Comparison of ENCODE assay signal across 23 cellular contexts in genomic region chr15:50953302-50953701, GRCh38. TPM values are rescaled to one million over a fixed set of nuclear protein-coding genes. Genes with fewer than 3 reads are reported as not detected.
DNase-seq lines count a peak whose midpoint lies in the region; ATAC-seq and TF ChIP-seq lines count a peak whose summit lies in the region.
"Had no signal": no experiment of that assay in that cellular context is flagged by ENCODE, and none has a peak within 500 bp of the region (broad histone marks: within the 10 kb centered on the region; RNA-seq: fewer than 3 reads in every experiment).

No MANE protein-coding gene starts in this region.

- H3K4me2 ChIP-seq in GM23248 (ENCODE audit: unreplicated experiment): no peak overlapping the region

- H2AFZ ChIP-seq in GM23248: no peak overlapping the region; the same call in 1 of the 2 replicates

- no peaks in the 10 kb centered on the region for H3K27me3 ChIP-seq in GM23248 (replicated peaks; ENCODE audit: insufficient read depth)
- no peaks in the 10 kb centered on the region for H3K27me3 ChIP-seq in esophagus squamous epithelium
- H3K27me3 ChIP-seq: body of pancreas, neutrophil, SJCRH30 had no signal

- in situ Hi-C loops in GM23248 (cut with MboI): no loop called here
- in situ Hi-C loops in SK-MEL-5 (cut with HindIII; ENCODE audit: low pct_unique_long_range_greater_than_20kb, low sequenced_read_pairs): no loop called here

- no peak for TF ChIP-seq POLR2A in esophagus squamous epithelium (IDR thresholded peaks at IDR 0.05)

- peaks cover 15% of the 10 kb centered on the region for H3K79me2 ChIP-seq in GM23248 (ENCODE audit: insufficient read depth)

- ATAC-seq in left colon (peak; percentile 49), GM19351 (IDR thresholded peaks at IDR 0.05; ENCODE audit: unreplicated experiment) (no peak)
- ATAC-seq: body of pancreas; CD8-positive, alpha-beta T cell; left ventricle myocardium superior; stimulated activated naive CD8-positive, alpha-beta T cell treated with anti-CD3 and anti-CD28 coated beads, Interleukin-15, amount 100 ng/mL, for 72 hours had no signal

- 0 out of 2 replicates have a peak overlapping the region, but pooled peaks have one; percentile 17 for H3K9ac ChIP-seq in GM23248

- H3F3A ChIP-seq in GM23248 (ENCODE audit: insufficient read depth): peaks cover 6% of the 10 kb centered on the region; the same call in 1 of the 2 replicates

- H3K27ac ChIP-seq in GM23248: peak overlapping the region; percentile 64
- no peak overlapping the region for H3K27ac ChIP-seq in esophagus squamous epithelium
- H3K27ac ChIP-seq: body of pancreas, neutrophil, SJCRH30 had no signal

- peak; percentile 66 for DNase-seq in GM23248
- peak; percentile 56 for DNase-seq in SK-MEL-5 (ENCODE audit: low read depth, low spot score)
- DNase-seq in epithelial cell of proximal tubule (ENCODE audit: low read depth): peak; percentile 4
- DNase-seq in left colon: no peak
- DNase-seq in NCI-H2196 (lab: John Stamatoyannopoulos, UW; ENCODE audit: unreplicated experiment): no peak
- no peak for DNase-seq in NCI-H1694 treated with DMSO at 0.1 percent for 48 hours (lab: John Stamatoyannopoulos, UW)
- DNase-seq in esophagus squamous epithelium (lab: John Stamatoyannopoulos, UW): no peak
- DNase-seq: activated CD4-positive, alpha-beta T cell treated with anti-CD3 and anti-CD28 coated beads for 48 hours; activated naive CD8-positive, alpha-beta T cell treated with anti-CD3 and anti-CD28 coated beads for 36 hours; body of pancreas; CD8-positive, alpha-beta T cell; glutamatergic neuron; left ventricle myocardium superior; NCI-H187; NCI-H748 treated with DMSO at 0.1 percent for 48 hours; OCI-M1; SJCRH30; stimulated activated CD4-positive, alpha-beta T cell treated with anti-CD3 and anti-CD28 coated beads, Interleukin-4, amount 100 ng/mL, for 4 hours; stimulated activated naive CD8-positive, alpha-beta T cell treated with anti-CD3 and anti-CD28 coated beads, Interleukin-15, amount 100 ng/mL, for 72 hours; trophoblast cell had no signal

- 95 to 97% methylated on average over 2 of the region's 2 CpGs for WGBS in GM23248 (ENCODE audit: low coverage in 1 of 2, low lambda C conversion rate in 2 of 2, missing lambda C conversion rate in 2 of 2), 2 experiments
- WGBS in esophagus squamous epithelium, 2 donors: 92 to 97% methylated on average over 2 of the region's 2 CpGs

- H3K36me3 ChIP-seq in GM23248 (ENCODE audit: low read depth): peaks cover 25% of the 10 kb centered on the region
- peaks cover 6 to 88% (median 21%) of the 10 kb centered on the region in 3 donors for H3K36me3 ChIP-seq in esophagus squamous epithelium

- H3K9me2 ChIP-seq in GM23248 (ENCODE audit: insufficient read depth): no peaks in the 10 kb centered on the region

- H3K4me3 ChIP-seq in GM23248 (no peak overlapping the region), epithelial cell of proximal tubule (ENCODE audit: low read depth, low read length) (no peak overlapping the region), esophagus squamous epithelium (no peak overlapping the region)
- H3K4me3 ChIP-seq: body of pancreas, HAP-1, SJCRH30 had no signal

- H3K4me1 ChIP-seq in GM23248 (ENCODE audit: insufficient read depth): peaks cover 4% of the 10 kb centered on the region; the same call in 1 of the 2 replicates
- no peaks in the 10 kb centered on the region for H3K4me1 ChIP-seq in esophagus squamous epithelium
- H3K4me1 ChIP-seq: body of pancreas, SJCRH30 had no signal

- no peaks in the 10 kb centered on the region for H3K9me3 ChIP-seq in GM23248 (ENCODE audit: low read depth)
- H3K9me3 ChIP-seq in esophagus squamous epithelium: no peaks in the 10 kb centered on the region
- H3K9me3 ChIP-seq: body of pancreas, HAP-1, neutrophil, SJCRH30 had no signal

- no peak for TF ChIP-seq CTCF in epithelial cell of proximal tubule (conservative IDR thresholded peaks at IDR 0.05; ENCODE audit: low read depth, low read length)
- TF ChIP-seq CTCF in esophagus squamous epithelium (IDR thresholded peaks at IDR 0.05): no peak

- H4K20me1 ChIP-seq in GM23248 (ENCODE audit: insufficient read depth): no peaks in the 10 kb centered on the region

- intact Hi-C loops in left colon (cut with DNase I, micrococcal nuclease) (no loop called here), esophagus squamous epithelium (cut with DNase I) (no loop called here)

RNA-seq across cellular contexts. Expression of gene AP4E1, which starts 44.8 kb away (rescaled TPM):
- total RNA-seq in GM23248 (2014; rRNA removed; shearing (Covaris generic)): 14.4 and 15.0 TPM in 2 replicates
- polyA plus RNA-seq in GM23248 (2016; fragmentation: Nextera tagmentation; extraction: Ambion mirVana): 6.2 and 6.6 TPM in 2 replicates
- 7.3 and 7.8 TPM in 2 replicates for total RNA-seq in SK-MEL-5 (2014; rRNA removed; shearing (Covaris generic))
- 5.0 and 8.0 TPM in 2 replicates for polyA plus RNA-seq in SK-MEL-5 (2015; cell fraction: cytosol; rRNA removed)
- polyA plus RNA-seq in SK-MEL-5 (2015; cell fraction: nucleus; rRNA removed): 5.0 and 6.8 TPM in 2 replicates
- total RNA-seq in epithelial cell of proximal tubule (4.6 and 7.4 TPM in 2 replicates), left colon (10 to 100 TPM in 1 of 2 donors, 1 to 10 TPM in 1; 9.9 to 10.7 TPM), esophagus squamous epithelium (10 to 100 TPM in 2 of 4 donors, 1 to 10 TPM in 2; 5.7 to 11.1 (median 10.1) TPM)

Comparison
In these comparisons a context has a peak if more than half of its experiments do, and no peak if none do; other contexts are left out.
1. DNase-seq: peak in GM23248 (single experiment), SK-MEL-5 (single experiment) and epithelial cell of proximal tubule (single experiment); none in left colon (0 of 2), NCI-H2196 (single experiment), NCI-H1694 treated with DMSO at 0.1 percent for 48 hours (single experiment) and esophagus squamous epithelium (single experiment).